In the genomic region with DNA sequence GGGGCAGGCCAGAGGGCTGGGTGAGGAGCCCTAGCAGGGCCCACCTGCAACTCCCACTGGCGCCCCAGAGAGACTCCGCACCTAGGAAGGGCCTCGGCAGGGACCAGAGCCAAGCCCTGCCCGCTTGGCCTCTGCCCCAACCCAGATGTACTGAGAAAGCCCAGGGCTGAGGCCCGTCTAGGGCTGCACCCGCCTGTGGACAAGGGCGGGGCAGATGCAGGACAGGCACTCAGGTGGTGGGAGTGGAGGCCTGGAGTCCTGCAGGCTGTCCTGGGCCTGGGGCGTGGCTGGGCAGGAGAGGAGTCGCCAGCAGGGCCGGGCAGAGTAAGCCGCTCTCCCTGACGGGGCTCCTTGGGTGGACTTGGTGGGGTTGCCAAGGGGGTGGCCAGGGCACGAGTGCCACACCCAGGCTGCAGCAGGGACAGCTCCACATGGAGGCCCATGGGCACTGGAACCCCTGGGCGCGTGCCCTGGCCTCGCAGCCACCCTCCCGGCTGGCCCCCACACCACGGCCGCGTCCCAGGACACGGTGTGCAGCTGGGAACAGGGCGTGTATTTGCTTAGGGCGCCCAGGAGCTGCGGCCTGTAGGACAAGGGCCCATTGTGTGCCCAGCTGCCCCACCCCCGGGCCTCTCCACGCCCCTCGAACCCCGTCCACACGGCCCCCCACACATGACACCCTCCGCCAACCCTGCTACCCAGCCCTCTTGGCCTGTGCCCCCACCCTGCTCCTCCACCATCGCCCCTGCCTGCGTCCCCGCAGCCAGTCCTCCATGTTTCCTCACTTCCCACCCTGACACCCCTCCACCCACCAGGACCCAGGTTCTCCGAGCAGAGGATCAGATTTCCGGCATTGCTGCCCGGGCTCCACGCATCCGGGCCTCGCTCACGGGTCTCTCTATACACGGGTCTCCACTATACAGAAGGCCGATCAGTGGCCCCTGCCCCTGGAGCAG, we compare ENCODE assay signal across 1 cellular context.
TF ChIP-seq lines count a peak whose summit lies in the region.

No MANE protein-coding gene starts in this region.

TF ChIP-seq in liver, 16 proteins besides CTCF, POLR2A, EP300 and RAD21:
- peak in 1 of 2 donors; percentile 30 for TF ChIP-seq EGR1 (IDR thresholded peaks at IDR 0.05; ENCODE audit: low read depth in 2 of 2)
- peak in 1 of 2 donors; percentile 42 for TF ChIP-seq GABPA (IDR thresholded peaks at IDR 0.05 in 1 of 2, conservative IDR thresholded peaks at IDR 0.05 in 1 of 2)
- peak; percentile 49 for TF ChIP-seq SP1 (IDR thresholded peaks at IDR 0.05)
- TF ChIP-seq, protein P1, sequence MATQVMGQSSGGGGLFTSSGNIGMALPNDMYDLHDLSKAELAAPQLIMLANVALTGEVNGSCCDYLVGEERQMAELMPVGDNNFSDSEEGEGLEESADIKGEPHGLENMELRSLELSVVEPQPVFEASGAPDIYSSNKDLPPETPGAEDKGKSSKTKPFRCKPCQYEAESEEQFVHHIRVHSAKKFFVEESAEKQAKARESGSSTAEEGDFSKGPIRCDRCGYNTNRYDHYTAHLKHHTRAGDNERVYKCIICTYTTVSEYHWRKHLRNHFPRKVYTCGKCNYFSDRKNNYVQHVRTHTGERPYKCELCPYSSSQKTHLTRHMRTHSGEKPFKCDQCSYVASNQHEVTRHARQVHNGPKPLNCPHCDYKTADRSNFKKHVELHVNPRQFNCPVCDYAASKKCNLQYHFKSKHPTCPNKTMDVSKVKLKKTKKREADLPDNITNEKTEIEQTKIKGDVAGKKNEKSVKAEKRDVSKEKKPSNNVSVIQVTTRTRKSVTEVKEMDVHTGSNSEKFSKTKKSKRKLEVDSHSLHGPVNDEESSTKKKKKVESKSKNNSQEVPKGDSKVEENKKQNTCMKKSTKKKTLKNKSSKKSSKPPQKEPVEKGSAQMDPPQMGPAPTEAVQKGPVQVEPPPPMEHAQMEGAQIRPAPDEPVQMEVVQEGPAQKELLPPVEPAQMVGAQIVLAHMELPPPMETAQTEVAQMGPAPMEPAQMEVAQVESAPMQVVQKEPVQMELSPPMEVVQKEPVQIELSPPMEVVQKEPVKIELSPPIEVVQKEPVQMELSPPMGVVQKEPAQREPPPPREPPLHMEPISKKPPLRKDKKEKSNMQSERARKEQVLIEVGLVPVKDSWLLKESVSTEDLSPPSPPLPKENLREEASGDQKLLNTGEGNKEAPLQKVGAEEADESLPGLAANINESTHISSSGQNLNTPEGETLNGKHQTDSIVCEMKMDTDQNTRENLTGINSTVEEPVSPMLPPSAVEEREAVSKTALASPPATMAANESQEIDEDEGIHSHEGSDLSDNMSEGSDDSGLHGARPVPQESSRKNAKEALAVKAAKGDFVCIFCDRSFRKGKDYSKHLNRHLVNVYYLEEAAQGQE (IDR thresholded peaks at IDR 0.05), result peak; percentile 72
- TF ChIP-seq FOXA1 (IDR thresholded peaks at IDR 0.05), result no peak
- TF ChIP-seq YY1 (IDR thresholded peaks at IDR 0.05), result peak; percentile 63
- TF ChIP-seq HNF4A (conservative IDR thresholded peaks at IDR 0.05), result peak in 1 of 2 donors; percentile 64
- no peak for TF ChIP-seq TAF1 (conservative IDR thresholded peaks at IDR 0.05)
- peak in 1 of 2 donors; percentile 81 for TF ChIP-seq RXRA (IDR thresholded peaks at IDR 0.05)
